In the genomic region with DNA sequence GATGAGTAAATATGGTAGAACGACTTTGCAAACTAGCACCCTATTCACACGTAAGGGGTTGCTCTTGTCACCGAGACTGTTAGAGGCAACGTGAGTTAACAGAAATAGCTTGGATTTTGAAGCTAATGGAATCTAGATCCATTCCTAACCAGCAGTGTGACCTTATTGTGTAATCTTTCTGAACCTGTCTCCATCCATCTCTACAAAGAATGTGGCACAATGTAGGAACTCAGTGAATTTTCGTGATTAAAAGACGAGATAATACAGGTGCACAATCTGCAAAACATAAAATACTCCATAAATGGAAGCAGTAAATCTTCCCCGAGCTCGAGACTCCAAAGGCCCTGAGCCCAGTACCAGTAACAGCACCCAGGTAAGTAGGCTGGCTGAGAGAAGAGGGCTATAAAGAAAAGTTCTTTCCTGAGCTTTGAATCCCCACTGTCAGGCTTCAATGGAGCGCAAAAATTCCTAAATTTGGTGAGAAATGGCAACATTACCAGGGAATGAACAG, we compare ENCODE assay signal across 8 cellular contexts. TPM values are rescaled to one million over a fixed set of nuclear protein-coding genes. Genes with fewer than 3 reads are reported as not detected.
A peak's percentile ranks its signal among the peaks of the same experiment; 100 is the strongest.
DNase-seq lines count a peak whose midpoint lies in the region; FAIRE-seq and TF ChIP-seq lines count a peak whose summit lies in the region.

No MANE protein-coding gene starts in this region.

- H3K4me1 Mint-ChIP-seq in CD14-positive monocyte (peaks cover 39% of the 10 kb centered on the region), nephron progenitor cell (peaks cover 51% of the 10 kb centered on the region)

- H3K9ac ChIP-seq in colonic mucosa (ENCODE audit: low read depth in 2 of 2, low read length in 2 of 2): peak overlapping the region in 1 of 2 donors; percentile 66

- intact Hi-C loops in CD14-positive monocyte (cut with micrococcal nuclease) (loop anchor here in 1 of 2 donors (1.0 to 10.0 kb wide), 2 partner anchors 20 to 96 kb away; a partner anchor contains a TSS), colonic mucosa (cut with DNase I) (no loop called here)

- H3K4me1 ChIP-seq in colonic mucosa: peaks cover 6% of the 10 kb centered on the region

- H3K9me3 ChIP-seq in KOPT-K1 (ENCODE audit: insufficient read depth, low read length, poor library complexity, severe bottlenecking) (no peaks in the 10 kb centered on the region), colonic mucosa (no peaks in the 10 kb centered on the region)

- H3K36me3 Mint-ChIP-seq in CD14-positive monocyte (peaks cover 4% of the 10 kb centered on the region in 2 donors), nephron progenitor cell (ENCODE audit: low read depth) (peaks cover 16% of the 10 kb centered on the region)

- H3K36me3 ChIP-seq in KOPT-K1 (ENCODE audit: insufficient read depth, low read length) (peaks cover 22% of the 10 kb centered on the region), colonic mucosa (no peaks in the 10 kb centered on the region)

- H3K4me3 Mint-ChIP-seq in CD14-positive monocyte (peak overlapping the region; percentile 56 to 79), nephron progenitor cell (peak overlapping the region; percentile 91)

- H3K27ac ChIP-seq in KOPT-K1 (ENCODE audit: low read depth, low read length, poor library complexity, severe bottlenecking) (peak overlapping the region; percentile 98), colonic mucosa (peak overlapping the region; percentile 86)

- peak overlapping the region; percentile 66 for H3K4me3 ChIP-seq in colonic mucosa

- DNase-seq in CD14-positive monocyte (ENCODE audit: low spot score) (no peak), colonic mucosa (no peak), nephron progenitor cell (no peak), SW 1271 (lab: John Stamatoyannopoulos, UW) (no peak), NCI-H2107 (lab: John Stamatoyannopoulos, UW) (no peak), NCI-H1105 (lab: John Stamatoyannopoulos, UW) (no peak), urothelium cell line (ENCODE audit: low spot score) (no peak)

- H3K27ac Mint-ChIP-seq in CD14-positive monocyte (peak overlapping the region; percentile 85 to 95 (median 94)), nephron progenitor cell (peak overlapping the region; percentile 95)

- H3K27me3 Mint-ChIP-seq in CD14-positive monocyte (ENCODE audit: low read depth in 3 of 3) (peaks cover 0 to 1% (median 0%) of the 10 kb centered on the region in 3 donors), nephron progenitor cell (ENCODE audit: low read depth, poor library complexity) (no peaks in the 10 kb centered on the region)

- FAIRE-seq in urothelium cell line (lab: Jason Lieb, UNC): no peak

- no peaks in the 10 kb centered on the region for H3K9me3 Mint-ChIP-seq in CD14-positive monocyte
- H3K9me3 Mint-ChIP-seq in nephron progenitor cell: peaks cover 4% of the 10 kb centered on the region

- TF ChIP-seq CTCF in CD14-positive monocyte (IDR thresholded peaks at IDR 0.05): no peak
- TF ChIP-seq CTCF in colonic mucosa (IDR thresholded peaks at IDR 0.05): no peak
- no peak for TF ChIP-seq CTCF in nephron progenitor cell (IDR thresholded peaks at IDR 0.05)

- H3K27me3 ChIP-seq in colonic mucosa: no peaks in the 10 kb centered on the region

RNA-seq across cellular contexts. Expression of a gene that starts 0.8 kb away (rescaled TPM):
- under 1 TPM; 0.14 to 0.68 TPM for polyA plus RNA-seq in CD14-positive monocyte
- total RNA-seq in colonic mucosa: 10 to 100 TPM; 15.8 to 74.6 TPM

RNA-seq across cellular contexts. Expression of a gene that starts 20.0 kb away (rescaled TPM):
- polyA plus RNA-seq in CD14-positive monocyte: 1 to 10 TPM; 3.0 to 3.5 TPM
- 10 to 100 TPM; 21.9 to 39.5 TPM for total RNA-seq in colonic mucosa

RNA-seq across cellular contexts. Expression of a gene that starts 27.1 kb away (rescaled TPM):
- polyA plus RNA-seq in CD14-positive monocyte: 100 to 1,000 TPM; 153 to 160 TPM
- total RNA-seq in colonic mucosa: 100 to 1,000 TPM; 145 to 172 TPM

RNA-seq across cellular contexts. Expression of a gene that starts 29.0 kb away (rescaled TPM):
- polyA plus RNA-seq in CD14-positive monocyte: not detected
- total RNA-seq in colonic mucosa: 10 to 100 TPM in 1 of 2 donors, 1 to 10 TPM in 1; 5.3 to 10.4 TPM
